ENCODE assay signal across 18 cellular contexts in genomic region chr13:37960427-37960826, GRCh38.
DNase-seq lines count a peak whose midpoint lies in the region; ATAC-seq and TF ChIP-seq lines count a peak whose summit lies in the region.
"Had no signal": no experiment of that assay in that cellular context is flagged by ENCODE, and none has a peak within 500 bp of the region (broad histone marks: within the 10 kb centered on the region; RNA-seq: fewer than 3 reads in every experiment).

No MANE protein-coding gene starts in this region.

- no peak overlapping the region for H2AFZ ChIP-seq in PC-3 (ENCODE audit: low read length)

- H3F3A ChIP-seq in PC-3 (ENCODE audit: low read length, unreplicated experiment), result no peaks in the 10 kb centered on the region

- no peaks in the 10 kb centered on the region for H3K9me3 ChIP-seq in PC-3 (ENCODE audit: low read length)
- H3K9me3 ChIP-seq: adrenal gland, psoas muscle had no signal

- POLR2A ChIA-PET in AG04449 (lab: Yijun Ruan, JAX), result no interaction called here
- POLR2A ChIA-PET in PC-3 (lab: Charles Lee; ENCODE audit: unreplicated experiment), result no interaction called here
- POLR2A ChIA-PET in naive thymus-derived CD8-positive, alpha-beta T cell (lab: Charles Lee), result no interaction called here

- no peak overlapping the region for H3K27ac Mint-ChIP-seq in naive thymus-derived CD8-positive, alpha-beta T cell
- H3K27ac Mint-ChIP-seq: CD4-positive, alpha-beta memory T cell; effector memory CD8-positive, alpha-beta T cell had no signal

- H3K9me2 ChIP-seq in PC-3 (replicated peaks; ENCODE audit: low read length), result no peaks in the 10 kb centered on the region

- no peak overlapping the region for H3K27ac ChIP-seq in PC-3 (ENCODE audit: low read length)
- H3K27ac ChIP-seq: adrenal gland, psoas muscle, stomach had no signal

- H3K4me3 Mint-ChIP-seq in naive thymus-derived CD8-positive, alpha-beta T cell, result no peak overlapping the region
- H3K4me3 Mint-ChIP-seq: CD4-positive, alpha-beta memory T cell; effector memory CD8-positive, alpha-beta T cell had no signal

- no peaks in the 10 kb centered on the region for H3K79me2 ChIP-seq in PC-3 (ENCODE audit: low read length)

- CTCF ChIA-PET in AG04449 (lab: Yijun Ruan, JAX), result interaction anchor here (1.0 kb wide), 1 partner anchor 17 kb away, joined by 3 read pairs; no protein-coding TSS in a partner anchor
- CTCF ChIA-PET in PC-3 (lab: Charles Lee), result no interaction called here

- intact Hi-C loops in PC-3 (cut with micrococcal nuclease), result no loop called here

- no TSS peak for BruUV-seq in PC-3 (replicated peaks; lab: Mats Ljungman, UMichigan)

- H3K4me3 ChIP-seq in AG04449 (ENCODE audit: low read depth, low read length) (no peak overlapping the region), PC-3 (ENCODE audit: low read length) (no peak overlapping the region), fibroblast of pulmonary artery (replicated peaks; ENCODE audit: low read depth, low read length) (no peak overlapping the region)
- H3K4me3 ChIP-seq: adrenal gland, psoas muscle, stomach had no signal

- no peaks in the 10 kb centered on the region for H4K20me1 ChIP-seq in PC-3 (ENCODE audit: low read length)

- H3K36me3 Mint-ChIP-seq in naive thymus-derived CD8-positive, alpha-beta T cell, result no peaks in the 10 kb centered on the region
- H3K36me3 Mint-ChIP-seq: CD4-positive, alpha-beta memory T cell had no signal

- H3K9me3 Mint-ChIP-seq in naive thymus-derived CD8-positive, alpha-beta T cell, result peaks cover 0 to 7% (median 0%) of the 10 kb centered on the region in 9 donors

- no peak overlapping the region for H3K4me2 ChIP-seq in PC-3 (ENCODE audit: low read length)

- no peak overlapping the region for H3K9ac ChIP-seq in PC-3 (ENCODE audit: low read length)

- no peaks in the 10 kb centered on the region for H3K27me3 Mint-ChIP-seq in naive thymus-derived CD8-positive, alpha-beta T cell
- H3K27me3 Mint-ChIP-seq: CD4-positive, alpha-beta memory T cell; effector memory CD8-positive, alpha-beta T cell had no signal

- TF ChIP-seq CTCF in AG04449 (IDR thresholded peaks at IDR 0.05; ENCODE audit: insufficient read depth, low read length, missing control alignments) (peak; percentile 13), GM12872 (IDR thresholded peaks at IDR 0.05; ENCODE audit: insufficient read depth, low read depth, low read length) (0 out of 3 replicates have a peak, but pooled peaks have one; percentile 27), PC-3 (conservative IDR thresholded peaks at IDR 0.05; ENCODE audit: low read depth, low read length) (peak; percentile 55), fibroblast of pulmonary artery (IDR thresholded peaks at IDR 0.05; ENCODE audit: low read length, missing control alignments) (peak; percentile 40)

- peaks cover 7% of the 10 kb centered on the region for H3K4me1 ChIP-seq in PC-3 (ENCODE audit: insufficient read depth, low read length)
- H3K4me1 ChIP-seq: adrenal gland, psoas muscle, stomach had no signal

- ATAC-seq in PC-3 (no peak), GM21786 (IDR thresholded peaks at IDR 0.05; ENCODE audit: unreplicated experiment) (no peak), HG02970 (IDR thresholded peaks at IDR 0.05; ENCODE audit: low FRiP score, unreplicated experiment) (no peak)
- no peak for ATAC-seq in naive thymus-derived CD8-positive, alpha-beta T cell
- ATAC-seq: effector memory CD8-positive, alpha-beta T cell; psoas muscle had no signal

- no peaks in the 10 kb centered on the region for H3K27me3 ChIP-seq in PC-3 (ENCODE audit: low read length)
- H3K27me3 ChIP-seq: adrenal gland, stomach had no signal

- H3K36me3 ChIP-seq in PC-3 (ENCODE audit: low read depth, low read length), result no peaks in the 10 kb centered on the region
- H3K36me3 ChIP-seq: adrenal gland, stomach had no signal

- no peak for DNase-seq in AG04449 (ENCODE audit: low read depth, low spot score)
- peak; percentile 40 for DNase-seq in PC-3
- DNase-seq in fibroblast of pulmonary artery (ENCODE audit: low read depth), result peak; percentile 3
- no peak for DNase-seq in naive thymus-derived CD8-positive, alpha-beta T cell
- no peak for DNase-seq in stimulated activated CD4-positive, alpha-beta T cell treated with anti-CD3 and anti-CD28 coated beads, Interleukin-12 subunit alpha, Interleukin-12 subunit beta, amount 100 ng/mL, for 4 hours
- DNase-seq: activated CD8-positive, alpha-beta memory T cell treated with anti-CD3 and anti-CD28 coated beads, Interleukin-2, amount 50 U/mL, for 4 hours; adrenal gland; CD4-positive, alpha-beta memory T cell; effector memory CD8-positive, alpha-beta T cell; GOT3; mesendoderm; NCI-H2107; psoas muscle; stimulated activated CD4-positive, alpha-beta T cell treated with anti-CD3 and anti-CD28 coated beads, Interleukin-4, amount 100 ng/mL, for 24 hours; stomach had no signal

- no peaks in the 10 kb centered on the region for H3K4me1 Mint-ChIP-seq in naive thymus-derived CD8-positive, alpha-beta T cell
- H3K4me1 Mint-ChIP-seq: CD4-positive, alpha-beta memory T cell had no signal

Comparison
In these comparisons a context has a peak if more than half of its experiments do, and no peak if none do; other contexts are left out.
1. DNase-seq: peak in PC-3 (single experiment) and fibroblast of pulmonary artery (single experiment); none in AG04449 (single experiment), naive thymus-derived CD8-positive, alpha-beta T cell (0 of 10) and stimulated activated CD4-positive, alpha-beta T cell treated with anti-CD3 and anti-CD28 coated beads, Interleukin-12 subunit alpha, Interleukin-12 subunit beta, amount 100 ng/mL, for 4 hours (single experiment).
2. Peak in every context shown above with its lines, with median percentiles within 50 percentile points of each other: CTCF ChIP-seq.